Comparison of ENCODE assay signal across 8 cellular contexts in genomic region chr17:36486204-36487194, GRCh38.
DNase-seq lines count a peak whose midpoint lies in the region; ATAC-seq and TF ChIP-seq lines count a peak whose summit lies in the region.

Gene ZNHIT3 (plus strand): TSS chr17:36486681. CDS start chr17:36486700, 19 bp downstream.

- H3K4me3 ChIP-seq in astrocyte of the spinal cord (ENCODE audit: low read depth, low read length) (peak within 1 kb of the TSS; percentile 79), retinal pigment epithelial cell (ENCODE audit: low read length) (peak within 1 kb of the TSS; percentile 79)

- ATAC-seq in GM18517 (IDR thresholded peaks at IDR 0.05; ENCODE audit: unreplicated experiment) (peak; percentile 91), HG03045 (IDR thresholded peaks at IDR 0.05; ENCODE audit: unreplicated experiment) (peak; percentile 87)

- DNase-seq in NCI-H2081 treated with DMSO at 0.1 percent for 48 hours (lab: John Stamatoyannopoulos, UW) (peak; percentile 92), T1000 (lab: John Stamatoyannopoulos, UW) (peak; percentile 80), astrocyte of the spinal cord (ENCODE audit: low read depth, low spot score) (peak; percentile 94), hypothalamus (lab: John Stamatoyannopoulos, UW) (peak; percentile 17 to 93 (median 82)), retinal pigment epithelial cell (ENCODE audit: low read depth) (peak; percentile 79), cortex of kidney (lab: John Stamatoyannopoulos, UW) (no peak)

- TF ChIP-seq CTCF in astrocyte of the spinal cord (IDR thresholded peaks at IDR 0.05; ENCODE audit: low read depth, low read length), result no peak
- no peak for TF ChIP-seq CTCF in retinal pigment epithelial cell (conservative IDR thresholded peaks at IDR 0.05; ENCODE audit: low read depth, low read length)

- in situ Hi-C loops in astrocyte of the spinal cord (cut with HindIII; ENCODE audit: low sequenced_read_pairs), result no loop called here
